ENCODE assay signal across 8 cellular contexts in the genomic region with DNA sequence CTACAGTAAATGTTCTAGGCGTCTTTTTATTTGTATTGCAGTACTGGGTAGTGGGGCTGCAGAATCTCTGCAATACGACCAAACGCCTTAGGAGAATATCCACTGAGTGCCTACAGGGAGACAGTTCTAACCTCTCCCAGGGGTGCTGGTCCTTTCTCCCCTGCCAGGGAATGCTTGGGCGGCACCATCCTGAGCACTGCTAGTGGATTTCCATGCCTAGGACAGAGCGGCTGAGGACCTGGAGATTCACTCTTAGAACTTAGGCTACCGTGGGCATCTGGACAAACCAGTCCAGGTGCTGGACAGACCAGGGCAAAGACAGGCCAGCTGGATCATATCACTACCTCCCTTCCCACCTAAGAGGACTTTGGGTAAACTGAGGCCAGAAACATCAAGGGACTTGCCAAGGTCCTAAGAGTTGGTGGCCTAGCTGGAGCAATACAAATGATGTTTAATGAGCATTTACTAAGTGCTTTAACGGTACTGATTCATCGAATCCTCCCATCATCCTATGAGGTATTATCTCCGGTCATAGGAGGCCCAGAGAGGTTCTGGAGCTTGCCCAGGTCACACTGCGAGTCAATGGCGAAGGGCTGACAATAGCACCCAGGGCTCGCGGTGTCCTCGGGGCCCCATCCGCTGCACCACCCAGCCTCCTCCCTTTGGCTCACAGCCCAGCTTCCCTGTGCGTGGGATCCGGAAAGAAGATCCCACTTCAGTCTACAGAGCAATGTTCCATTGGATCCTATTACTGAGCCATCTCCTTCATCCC. TPM values are rescaled to one million over a fixed set of nuclear protein-coding genes. Genes with fewer than 3 reads are reported as not detected.
DNase-seq lines count a peak whose midpoint lies in the region; ATAC-seq and TF ChIP-seq lines count a peak whose summit lies in the region.

No MANE protein-coding gene starts in this region.

- no peaks in the 10 kb centered on the region for H3K9me3 ChIP-seq in CD8-positive, alpha-beta memory T cell (ENCODE audit: low read length)
- H3K9me3 ChIP-seq in T-helper 17 cell (ENCODE audit: control insufficient read depth, low read length, poor library complexity, severe bottlenecking): no peaks in the 10 kb centered on the region
- H3K9me3 ChIP-seq in fibroblast of lung (ENCODE audit: control insufficient read depth, insufficient read depth, low read depth, low read length): peaks cover 2% of the 10 kb centered on the region

- DNase-seq in CD8-positive, alpha-beta memory T cell: no peak
- DNase-seq in T-helper 17 cell (no peak), fibroblast of lung (ENCODE audit: low read depth in 2 of 2) (peak in 1 of 2 donors; percentile 31), neural crest cell (ENCODE audit: low read depth, low spot score) (no peak), inferior parietal cortex (ENCODE audit: extremely low spot score) (no peak), NCI-H526 (lab: John Stamatoyannopoulos, UW) (no peak)

- H3K27me3 Mint-ChIP-seq in CD8-positive, alpha-beta memory T cell: no peaks in the 10 kb centered on the region
- H3K27me3 Mint-ChIP-seq in T-helper 17 cell (no peaks in the 10 kb centered on the region), neural crest cell (ENCODE audit: low read depth) (no peaks in the 10 kb centered on the region)

- peaks cover 11 to 19% (median 11%) of the 10 kb centered on the region in 3 donors for H3K4me1 Mint-ChIP-seq in CD8-positive, alpha-beta memory T cell
- H3K4me1 Mint-ChIP-seq in T-helper 17 cell (peaks cover 7% of the 10 kb centered on the region), neural crest cell (peaks cover 19% of the 10 kb centered on the region)

- ATAC-seq in HG02571 (IDR thresholded peaks at IDR 0.05; ENCODE audit: unreplicated experiment): peak; percentile 6
- ATAC-seq in T-helper 17 cell: no peak
- ATAC-seq in GM18519 (IDR thresholded peaks at IDR 0.05; ENCODE audit: low FRiP score, unreplicated experiment): no peak

- peaks cover 9% of the 10 kb centered on the region for H3K79me2 ChIP-seq in fibroblast of lung (ENCODE audit: control insufficient read depth, insufficient read depth, low read length)

- no peaks in the 10 kb centered on the region for H3K36me3 ChIP-seq in CD8-positive, alpha-beta memory T cell (ENCODE audit: insufficient read depth, low read length)
- peaks cover 6% of the 10 kb centered on the region for H3K36me3 ChIP-seq in fibroblast of lung (ENCODE audit: control insufficient read depth, insufficient read depth, low read length)

- H3K4me2 ChIP-seq in fibroblast of lung (ENCODE audit: extremely low read depth, insufficient read depth, low read length): peak overlapping the region; percentile 44

- no peaks in the 10 kb centered on the region for H4K20me1 ChIP-seq in fibroblast of lung (ENCODE audit: control insufficient read depth, extremely low read depth, insufficient read depth, low read length)

- no peak overlapping the region for H3K27ac ChIP-seq in CD8-positive, alpha-beta memory T cell (ENCODE audit: low read depth, low read length)
- peak overlapping the region; percentile 61 for H3K27ac ChIP-seq in fibroblast of lung (ENCODE audit: insufficient read depth, low read length)

- TF ChIP-seq CTCF in fibroblast of lung (conservative IDR thresholded peaks at IDR 0.05 in 1 of 2, IDR thresholded peaks at IDR 0.05 in 1 of 2; ENCODE audit: low read depth in 1 of 2, low read length in 2 of 2): no peak
- no peak for TF ChIP-seq CTCF in neural crest cell (conservative IDR thresholded peaks at IDR 0.05)

- H3K9ac ChIP-seq in fibroblast of lung (ENCODE audit: insufficient read depth, low read length): peak overlapping the region; percentile 71

- H3K4me3 ChIP-seq in CD8-positive, alpha-beta memory T cell (ENCODE audit: low read length): peak overlapping the region; percentile 59
- H3K4me3 ChIP-seq in fibroblast of lung (replicated peaks in 1 of 4; ENCODE audit: control extremely low read depth in 1 of 4, insufficient read depth in 1 of 4, low read depth in 3 of 4, low read length in 4 of 4): peak overlapping the region; percentile 61 to 88 (median 78)

- H3K36me3 Mint-ChIP-seq in CD8-positive, alpha-beta memory T cell: no peaks in the 10 kb centered on the region
- H3K36me3 Mint-ChIP-seq in T-helper 17 cell (ENCODE audit: low read depth): no peaks in the 10 kb centered on the region
- peaks cover 26% of the 10 kb centered on the region for H3K36me3 Mint-ChIP-seq in neural crest cell (ENCODE audit: low read depth)

- H3K4me3 Mint-ChIP-seq in CD8-positive, alpha-beta memory T cell: peak overlapping the region; percentile 83 to 89 (median 86)
- peak overlapping the region; percentile 86 for H3K4me3 Mint-ChIP-seq in T-helper 17 cell
- H3K4me3 Mint-ChIP-seq in neural crest cell: peak overlapping the region; percentile 92

- H3K4me1 ChIP-seq in CD8-positive, alpha-beta memory T cell (ENCODE audit: insufficient read depth, low read length): peaks cover 7% of the 10 kb centered on the region
- H3K4me1 ChIP-seq in fibroblast of lung (ENCODE audit: control insufficient read depth, extremely low read depth, insufficient read depth, low read length): no peaks in the 10 kb centered on the region

- H3K9me3 Mint-ChIP-seq in CD8-positive, alpha-beta memory T cell: no peaks in the 10 kb centered on the region
- peaks cover 3% of the 10 kb centered on the region for H3K9me3 Mint-ChIP-seq in neural crest cell

- CTCF ChIA-PET in CD8-positive, alpha-beta memory T cell (lab: Charles Lee): interaction anchor here (1.9 kb wide), 1 partner anchor 55 kb away, joined by 9 read pairs; no protein-coding TSS in a partner anchor

- peak overlapping the region in 4 of 8 donors; percentile 54 to 83 (median 59) for H3K27ac Mint-ChIP-seq in CD8-positive, alpha-beta memory T cell
- H3K27ac Mint-ChIP-seq in T-helper 17 cell (peak overlapping the region; percentile 53), neural crest cell (ENCODE audit: unreplicated experiment) (peak overlapping the region; percentile 89)

- POLR2A ChIA-PET in CD8-positive, alpha-beta memory T cell (lab: Charles Lee): no interaction called here

- H2AFZ ChIP-seq in fibroblast of lung (ENCODE audit: low read length): peak overlapping the region; percentile 86

- H3K27me3 ChIP-seq in CD8-positive, alpha-beta memory T cell (ENCODE audit: insufficient read depth, low read length, poor library complexity, severe bottlenecking): no peaks in the 10 kb centered on the region
- H3K27me3 ChIP-seq in fibroblast of lung (ENCODE audit: control insufficient read depth, insufficient read depth, low read length): no peaks in the 10 kb centered on the region

RNA-seq across cellular contexts. Expression of a gene that starts 0.8 kb away (rescaled TPM):
- 1 to 10 TPM; 3.0 to 5.7 TPM for total RNA-seq in CD8-positive, alpha-beta memory T cell
- polyA plus RNA-seq in CD8-positive, alpha-beta memory T cell: 2.6 TPM
- under 1 TPM; 0.87 to 0.94 TPM for total RNA-seq in T-helper 17 cell
- 9.2 and 14.9 TPM in 2 replicates for total RNA-seq in fibroblast of lung
- polyA plus RNA-seq in fibroblast of lung: 10.8 and 11.0 TPM in 2 replicates
- 12.3 and 13.5 TPM in 2 replicates for polyA plus RNA-seq in fibroblast of lung (2012)
- 12.5 and 14.9 TPM in 2 replicates for polyA minus RNA-seq in fibroblast of lung (ENCODE audit: low replicate concordance)
- total RNA-seq in neural crest cell: 37.3 and 43.8 TPM in 2 replicates

RNA-seq across cellular contexts. Expression of a gene that starts 39.6 kb away (rescaled TPM):
- total RNA-seq in CD8-positive, alpha-beta memory T cell: 10 to 100 TPM; 65.2 to 68.8 TPM
- polyA plus RNA-seq in CD8-positive, alpha-beta memory T cell: 39.3 TPM
- total RNA-seq in T-helper 17 cell (10 to 100 TPM; 42.0 to 52.6 TPM), fibroblast of lung (34.7 and 35.3 TPM in 2 replicates), neural crest cell (45.0 and 45.5 TPM in 2 replicates)
- 27.6 and 34.9 TPM in 2 replicates for polyA plus RNA-seq in fibroblast of lung
- polyA plus RNA-seq in fibroblast of lung (2012): 16.4 and 22.6 TPM in 2 replicates
- 22.6 and 55.8 TPM in 2 replicates for polyA minus RNA-seq in fibroblast of lung (ENCODE audit: low replicate concordance)

RNA-seq across cellular contexts. Expression of a gene that starts 53.3 kb away (rescaled TPM):
- total RNA-seq in CD8-positive, alpha-beta memory T cell: 10 to 100 TPM; 14.5 to 14.9 TPM
- 19.6 TPM for polyA plus RNA-seq in CD8-positive, alpha-beta memory T cell
- 1 to 10 TPM; 2.9 to 5.5 TPM for total RNA-seq in T-helper 17 cell
- 7.2 and 8.8 TPM in 2 replicates for total RNA-seq in fibroblast of lung
- polyA plus RNA-seq in fibroblast of lung: 3.2 and 6.7 TPM in 2 replicates
- 5.0 and 11.2 TPM in 2 replicates for polyA plus RNA-seq in fibroblast of lung (2012)
- polyA minus RNA-seq in fibroblast of lung (ENCODE audit: low replicate concordance): 0.51 and 1.6 TPM in 2 replicates
- total RNA-seq in neural crest cell: 1.4 TPM in 2 replicates
